ENCODE assay signal across 9 cellular contexts in the genomic region with DNA sequence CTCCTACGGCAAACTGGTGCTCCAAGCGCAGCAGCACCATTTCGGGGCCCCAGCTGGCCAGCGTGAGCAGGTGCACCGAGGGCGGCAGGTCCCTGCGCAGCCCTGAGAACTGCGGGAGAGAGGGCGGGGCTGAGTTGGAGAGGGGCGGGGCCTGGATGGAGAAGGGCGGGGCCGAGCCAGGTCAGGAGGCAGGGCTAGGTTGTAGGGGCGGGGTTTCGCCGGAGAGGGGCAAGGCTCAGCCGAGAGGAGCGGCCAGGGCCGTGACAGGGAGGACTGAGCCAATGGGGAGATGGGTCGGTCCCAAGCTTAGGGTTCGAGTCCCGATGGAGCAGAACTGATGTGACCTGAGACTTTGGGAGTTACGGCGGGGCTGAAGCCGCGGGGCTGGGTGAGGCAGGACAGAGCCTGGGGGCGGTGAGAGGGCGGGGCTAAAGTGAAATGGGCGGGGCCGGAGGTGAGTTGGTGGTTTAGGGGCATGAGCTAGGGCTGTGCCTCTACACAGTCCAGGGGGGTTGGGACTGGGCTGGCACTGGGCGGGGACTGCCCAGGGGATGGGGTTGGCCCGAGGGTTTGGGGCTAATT. TPM values are rescaled to one million over a fixed set of nuclear protein-coding genes. Genes with fewer than 3 reads are reported as not detected.
A peak's percentile ranks its signal among the peaks of the same experiment; 100 is the strongest.
DNase-seq lines count a peak whose midpoint lies in the region; ATAC-seq and TF ChIP-seq lines count a peak whose summit lies in the region.
"Had no signal": no experiment of that assay in that cellular context is flagged by ENCODE, and none has a peak within 500 bp of the region (broad histone marks: within the 10 kb centered on the region; RNA-seq: fewer than 3 reads in every experiment).

No MANE protein-coding gene starts in this region.

- H3K27me3 ChIP-seq in heart right ventricle (no peaks in the 10 kb centered on the region), skeletal muscle satellite cell (ENCODE audit: control insufficient read depth, insufficient read depth, low read length) (no peaks in the 10 kb centered on the region)

- CTCF ChIA-PET in activated CD4-positive, alpha-beta T cell treated with anti-CD3 and anti-CD28 coated beads for 36 hours (lab: Charles Lee), result no interaction called here

- no peak overlapping the region for H3K9ac ChIP-seq in skeletal muscle satellite cell (ENCODE audit: low read depth, low read length)

- intact Hi-C loops in activated CD4-positive, alpha-beta T cell treated with anti-CD3 and anti-CD28 coated beads for 36 hours (cut with DNase I, micrococcal nuclease), result no loop called here
- intact Hi-C loops in heart right ventricle (cut with DNase I), result no loop called here

- peak overlapping the region; percentile 35 for H3K4me2 ChIP-seq in skeletal muscle satellite cell (ENCODE audit: low read length)

- no peaks in the 10 kb centered on the region for H3K9me3 Mint-ChIP-seq in activated CD4-positive, alpha-beta T cell treated with anti-CD3 and anti-CD28 coated beads for 36 hours (ENCODE audit: low read depth)

- no peak for TF ChIP-seq CTCF in heart right ventricle (IDR thresholded peaks at IDR 0.05)

- no peak overlapping the region for H3K27ac ChIP-seq in heart right ventricle
- H3K27ac ChIP-seq: C4-2B had no signal

- WGBS in heart right ventricle, 2 donors, result 15 to 16% methylated on average over 30 to 31 of the region's 31 CpGs

- H3K4me1 ChIP-seq in heart right ventricle, result peaks cover 7 to 15% (median 11%) of the 10 kb centered on the region in 9 donors
- peaks cover 7% of the 10 kb centered on the region for H3K4me1 ChIP-seq in skeletal muscle satellite cell (ENCODE audit: control insufficient read depth, insufficient read depth, low read length)

- ATAC-seq in activated CD4-positive, alpha-beta T cell treated with anti-CD3 and anti-CD28 coated beads for 36 hours, result peak; percentile 88
- ATAC-seq in heart right ventricle (peak; percentile 63 to 91 (median 86)), HG03159 (IDR thresholded peaks at IDR 0.05; ENCODE audit: unreplicated experiment) (no peak), GM18909 (IDR thresholded peaks at IDR 0.05; ENCODE audit: poor library complexity, unreplicated experiment) (no peak)

- POLR2A ChIA-PET in activated CD4-positive, alpha-beta T cell treated with anti-CD3 and anti-CD28 coated beads for 36 hours (lab: Charles Lee), result no interaction called here

- no peaks in the 10 kb centered on the region for H3K27me3 Mint-ChIP-seq in activated CD4-positive, alpha-beta T cell treated with anti-CD3 and anti-CD28 coated beads for 36 hours

- H3K4me3 ChIP-seq in heart right ventricle (peak overlapping the region in 8 of 10 donors; percentile 22 to 44 (median 32)), skeletal muscle satellite cell (ENCODE audit: low read length) (peak overlapping the region; percentile 16)

- peak; percentile 77 for DNase-seq in activated CD4-positive, alpha-beta T cell treated with anti-CD3 and anti-CD28 coated beads for 36 hours
- DNase-seq in activated CD4-positive, alpha-beta T cell treated with anti-CD3 and anti-CD28 coated beads, Interleukin-2, amount 50 U/mL, for 1 hour, result no peak
- DNase-seq in activated CD4-positive, alpha-beta T cell treated with anti-CD3 and anti-CD28 coated beads, Interleukin-2, amount 50 U/mL, for 48 hours, result peak; percentile 46 to 48
- DNase-seq in heart right ventricle (peak in 1 of 2 donors; percentile 72), NCI-H128 (lab: John Stamatoyannopoulos, UW; ENCODE audit: unreplicated experiment) (no peak)

- H3K36me3 ChIP-seq in heart right ventricle (peaks cover 0 to 29% (median 0%) of the 10 kb centered on the region in 9 donors), skeletal muscle satellite cell (ENCODE audit: insufficient read depth, low read length) (no peaks in the 10 kb centered on the region)

- no peak overlapping the region for H3K27ac Mint-ChIP-seq in activated CD4-positive, alpha-beta T cell treated with anti-CD3 and anti-CD28 coated beads for 36 hours

- peaks cover 40% of the 10 kb centered on the region for H3K36me3 Mint-ChIP-seq in activated CD4-positive, alpha-beta T cell treated with anti-CD3 and anti-CD28 coated beads for 36 hours (ENCODE audit: low read depth)

- H3K4me1 Mint-ChIP-seq in activated CD4-positive, alpha-beta T cell treated with anti-CD3 and anti-CD28 coated beads for 36 hours, result peaks cover 2% of the 10 kb centered on the region

- no peak overlapping the region for H3K4me3 Mint-ChIP-seq in activated CD4-positive, alpha-beta T cell treated with anti-CD3 and anti-CD28 coated beads for 36 hours

- no peaks in the 10 kb centered on the region for H3K9me3 ChIP-seq in heart right ventricle
- H3K9me3 ChIP-seq in skeletal muscle satellite cell (replicated peaks; ENCODE audit: low read length), result no peaks in the 10 kb centered on the region

RNA-seq across cellular contexts. Expression of gene MAN2B1, which starts 19.0 kb away (rescaled TPM):
- total RNA-seq in activated CD4-positive, alpha-beta T cell treated with anti-CD3 and anti-CD28 coated beads for 36 hours, result 100 to 1,000 TPM; 118 to 154 TPM
- 10 to 100 TPM; 14.2 to 89.9 (median 25.5) TPM for total RNA-seq in heart right ventricle
- polyA plus RNA-seq in heart right ventricle, result 10 to 100 TPM; 17.7 to 40.1 TPM
- 22.6 and 43.9 TPM in 2 replicates for total RNA-seq in skeletal muscle satellite cell (2012; rRNA removed)

RNA-seq across cellular contexts. Expression of gene WDR83, which starts 19.0 kb away (rescaled TPM):
- total RNA-seq in activated CD4-positive, alpha-beta T cell treated with anti-CD3 and anti-CD28 coated beads for 36 hours, result 10 to 100 TPM; 13.5 to 19.5 TPM
- total RNA-seq in heart right ventricle, result 10 to 100 TPM in 1 of 10 donors, 1 to 10 TPM in 9; 5.5 to 10.7 (median 7.9) TPM
- 10 to 100 TPM; 14.5 to 19.7 TPM for polyA plus RNA-seq in heart right ventricle
- 6.6 and 7.4 TPM in 2 replicates for total RNA-seq in skeletal muscle satellite cell (2012; rRNA removed)

RNA-seq across cellular contexts. Expression of gene DHPS, which starts 34.1 kb away (rescaled TPM):
- total RNA-seq in activated CD4-positive, alpha-beta T cell treated with anti-CD3 and anti-CD28 coated beads for 36 hours, result 100 to 1,000 TPM; 101 to 112 TPM
- total RNA-seq in heart right ventricle, result 10 to 100 TPM; 43.6 to 59.3 (median 49.7) TPM
- 10 to 100 TPM; 64.5 to 82.2 TPM for polyA plus RNA-seq in heart right ventricle
- total RNA-seq in skeletal muscle satellite cell (2012; rRNA removed), result 52.0 and 54.5 TPM in 2 replicates

RNA-seq across cellular contexts. Expression of gene ZNF791, which starts 36.9 kb away (rescaled TPM):
- total RNA-seq in activated CD4-positive, alpha-beta T cell treated with anti-CD3 and anti-CD28 coated beads for 36 hours, result 10 to 100 TPM; 16.1 to 18.1 TPM
- 10 to 100 TPM; 13.1 to 22.1 (median 16.8) TPM for total RNA-seq in heart right ventricle
- 1 to 10 TPM; 4.7 to 8.0 TPM for polyA plus RNA-seq in heart right ventricle
- 11.6 and 21.8 TPM in 2 replicates for total RNA-seq in skeletal muscle satellite cell (2012; rRNA removed)

RNA-seq across cellular contexts. Expression of gene ZNF490, which starts 37.0 kb away (rescaled TPM):
- 1 to 10 TPM; 7.7 to 8.7 TPM for total RNA-seq in activated CD4-positive, alpha-beta T cell treated with anti-CD3 and anti-CD28 coated beads for 36 hours
- total RNA-seq in heart right ventricle, result 1 to 10 TPM; 3.2 to 7.2 (median 5.2) TPM
- under 1 TPM; 0.22 to 0.95 TPM for polyA plus RNA-seq in heart right ventricle
- total RNA-seq in skeletal muscle satellite cell (2012; rRNA removed), result 7.6 and 9.8 TPM in 2 replicates

Comparison
In these comparisons a context has a peak if more than half of its experiments do, and no peak if none do; other contexts are left out.
1. DNase-seq: peak in activated CD4-positive, alpha-beta T cell treated with anti-CD3 and anti-CD28 coated beads for 36 hours (single experiment) and activated CD4-positive, alpha-beta T cell treated with anti-CD3 and anti-CD28 coated beads, Interleukin-2, amount 50 U/mL, for 48 hours (2 of 2); none in activated CD4-positive, alpha-beta T cell treated with anti-CD3 and anti-CD28 coated beads, Interleukin-2, amount 50 U/mL, for 1 hour (single experiment) and NCI-H128 (single experiment).
2. ATAC-seq: peak in activated CD4-positive, alpha-beta T cell treated with anti-CD3 and anti-CD28 coated beads for 36 hours (single experiment) and heart right ventricle (8 of 8); none in HG03159 (single experiment) and GM18909 (single experiment).